9 cellular contexts compared by ENCODE assay signal in the genomic region with DNA sequence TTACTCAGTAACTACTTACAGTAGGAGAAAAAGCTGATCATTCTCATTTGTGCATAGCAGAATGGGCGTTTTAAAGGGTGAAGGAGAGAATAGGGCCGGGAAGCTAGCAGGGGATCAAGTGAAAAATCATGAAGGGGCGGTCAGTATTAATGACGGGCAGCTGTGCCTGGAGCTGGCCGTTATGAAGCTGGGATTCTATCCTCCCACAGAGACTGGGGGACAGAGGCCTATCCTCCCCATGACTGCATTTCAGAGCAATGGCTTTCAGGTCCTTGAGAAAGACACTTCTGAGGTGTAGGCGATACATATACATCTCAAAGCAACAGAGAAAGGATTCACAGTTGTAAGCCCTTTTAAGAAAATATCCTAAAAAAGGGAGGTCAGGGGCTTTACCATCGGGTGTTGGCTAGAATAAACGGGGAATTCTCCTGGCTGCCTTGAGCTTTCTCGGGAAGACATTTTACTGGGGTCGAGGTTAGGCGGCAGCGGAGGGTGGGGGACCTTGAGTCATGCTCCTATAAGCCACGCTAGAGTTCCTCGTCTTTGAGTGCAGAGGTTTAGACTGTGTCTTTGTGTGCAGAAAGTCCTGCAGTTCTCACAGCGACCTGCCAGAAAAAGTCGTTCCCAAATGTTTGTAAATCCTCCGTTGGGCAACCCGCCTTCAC. TPM values are rescaled to one million over a fixed set of nuclear protein-coding genes. Genes with fewer than 3 reads are reported as not detected.
A peak's percentile ranks its signal among the peaks of the same experiment; 100 is the strongest.
DNase-seq lines count a peak whose midpoint lies in the region; ATAC-seq and TF ChIP-seq lines count a peak whose summit lies in the region.
"Had no signal": no experiment of that assay in that cellular context is flagged by ENCODE, and none has a peak within 500 bp of the region (broad histone marks: within the 10 kb centered on the region; RNA-seq: fewer than 3 reads in every experiment).

No MANE protein-coding gene starts in this region.

- in situ Hi-C loops in Panc1 (cut with HindIII; ENCODE audit: low pct_unique_long_range_greater_than_20kb, low sequenced_read_pairs): no loop called here

- POLR2A ChIA-PET in Panc1 (lab: Charles Lee): no interaction called here

- intact Hi-C loops in Panc1 (cut with micrococcal nuclease; ENCODE audit: unreplicated experiment) (no loop called here), heart right ventricle (cut with DNase I) (loop anchor here in 1 of 10 donors (2.0 kb wide), 1 partner anchor 29 kb away; no protein-coding TSS in a partner anchor), sciatic nerve (cut with DNase I) (no loop called here)

- CTCF ChIA-PET in Panc1 (lab: Charles Lee): interaction anchor here (1.2 kb wide), 1 partner anchor 14 kb away, joined by 4 read pairs; no protein-coding TSS in a partner anchor

- H3K27ac ChIP-seq in Panc1 (ENCODE audit: low read length): peak overlapping the region; percentile 84
- peak overlapping the region; percentile 80 to 98 (median 92) for H3K27ac ChIP-seq in heart right ventricle
- H3K27ac ChIP-seq: KMS-11 had no signal

- no peaks in the 10 kb centered on the region for H3K9me3 ChIP-seq in Panc1 (ENCODE audit: control insufficient read depth, insufficient read depth, low read depth, low read length)
- H3K9me3 ChIP-seq in heart right ventricle: no peaks in the 10 kb centered on the region

- H3K36me3 ChIP-seq in Panc1 (ENCODE audit: control insufficient read depth, insufficient read depth, low read length) (no peaks in the 10 kb centered on the region; the same call in 1 of the 2 replicates), heart right ventricle (no peaks in the 10 kb centered on the region)

- no peak for TF ChIP-seq CTCF in Panc1 (IDR thresholded peaks at IDR 0.05)
- no peak for TF ChIP-seq CTCF in heart right ventricle (IDR thresholded peaks at IDR 0.05)

- DNase-seq in Panc1 (ENCODE audit: low read depth, low spot score): no peak
- DNase-seq in heart right ventricle: no peak
- no peak for DNase-seq in sciatic nerve (ENCODE audit: low spot score)
- DNase-seq in NCI-H2171 (lab: John Stamatoyannopoulos, UW): no peak
- no peak for DNase-seq in SHP77 (lab: John Stamatoyannopoulos, UW)
- DNase-seq in stimulated activated CD4-positive, alpha-beta T cell treated with anti-CD3 and anti-CD28 coated beads, Interleukin-4, amount 100 ng/mL, for 24 hours: no peak

- no TSS peak for BruUV-seq in Panc1 (replicated peaks; lab: Mats Ljungman, UMichigan)

- peak overlapping the region; percentile 66 to 69 for H3K4me3 ChIP-seq in Panc1 (ENCODE audit: low read depth in 2 of 2, low read length in 2 of 2)
- peak overlapping the region; percentile 67 to 99 (median 78) for H3K4me3 ChIP-seq in heart right ventricle

- WGBS in heart right ventricle, 2 donors: 14 to 20% methylated on average over 18 of the region's 18 CpGs

- ATAC-seq in GM21515 (IDR thresholded peaks at IDR 0.05; ENCODE audit: unreplicated experiment) (peak; percentile 11), Panc1 (peak; percentile 63), heart right ventricle (peak; percentile 2 to 46 (median 34)), sciatic nerve (peak; percentile 56), GM19328 (IDR thresholded peaks at IDR 0.05; ENCODE audit: unreplicated experiment) (no peak)

- H3K4me1 ChIP-seq in Panc1 (ENCODE audit: control insufficient read depth, insufficient read depth, low read length): peaks cover 7% of the 10 kb centered on the region
- peaks cover 8 to 53% (median 36%) of the 10 kb centered on the region in 9 donors for H3K4me1 ChIP-seq in heart right ventricle

- H3K27me3 ChIP-seq in Panc1 (ENCODE audit: control insufficient read depth, insufficient read depth, low read length) (no peaks in the 10 kb centered on the region), heart right ventricle (peaks cover 0 to 12% (median 0%) of the 10 kb centered on the region in 7 donors)

RNA-seq across cellular contexts. Expression of a gene that starts 0.6 kb away (rescaled TPM):
- total RNA-seq in Panc1 (2021; ENCODE audit: unreplicated experiment) (10.1 TPM), heart right ventricle (10 to 100 TPM; 16.2 to 32.3 (median 26.6) TPM), sciatic nerve (35.0 TPM)
- polyA plus RNA-seq in Panc1 (2012; ENCODE audit: insufficient read length): 7.6 TPM
- 10 to 100 TPM; 13.0 to 30.4 TPM for polyA plus RNA-seq in heart right ventricle

RNA-seq across cellular contexts. Expression of a gene that starts 39.2 kb away (rescaled TPM):
- total RNA-seq in Panc1 (2021; ENCODE audit: unreplicated experiment) (0.74 TPM), heart right ventricle (10 to 100 TPM in 4 of 10 donors, 1 to 10 TPM in 6; 4.4 to 24.4 (median 8.4) TPM), sciatic nerve (28.6 TPM)
- 0.30 TPM for polyA plus RNA-seq in Panc1 (2012; ENCODE audit: insufficient read length)
- polyA plus RNA-seq in heart right ventricle: 10 to 100 TPM in 1 of 2 donors, 1 to 10 TPM in 1; 4.7 to 11.7 TPM

RNA-seq across cellular contexts. Expression of a gene that starts 57.4 kb away (rescaled TPM):
- 3.9 TPM for total RNA-seq in Panc1 (2021; ENCODE audit: unreplicated experiment)
- polyA plus RNA-seq in Panc1 (2012; ENCODE audit: insufficient read length): 5.5 TPM
- 10 to 100 TPM in 7 of 10 donors, 1 to 10 TPM in 3; 6.2 to 24.8 (median 12.5) TPM for total RNA-seq in heart right ventricle
- polyA plus RNA-seq in heart right ventricle: 10 to 100 TPM; 13.3 to 20.0 TPM
- 24.3 TPM for total RNA-seq in sciatic nerve
